Comparison of ENCODE assay signal across 10 cellular contexts in genomic region chr5:88672644-88673493, GRCh38.
DNase-seq lines count a peak whose midpoint lies in the region; ATAC-seq and TF ChIP-seq lines count a peak whose summit lies in the region.
"Had no signal": no experiment of that assay in that cellular context is flagged by ENCODE, and none has a peak within 500 bp of the region (broad histone marks: within the 10 kb centered on the region; RNA-seq: fewer than 3 reads in every experiment).

No MANE protein-coding gene starts in this region.

- peaks cover 2% of the 10 kb centered on the region for H3K9me3 Mint-ChIP-seq in activated naive CD8-positive, alpha-beta T cell treated with anti-CD3 and anti-CD28 coated beads, Interleukin-2, amount 10 ng/mL, durations not matched to agents 7 days and 5 days

- peak overlapping the region; percentile 76 for H3K4me3 Mint-ChIP-seq in activated naive CD8-positive, alpha-beta T cell treated with anti-CD3 and anti-CD28 coated beads, Interleukin-2, amount 10 ng/mL, durations not matched to agents 7 days and 5 days

- H3K4me3 ChIP-seq in HUES48 (ENCODE audit: low read depth, low read length) = peak overlapping the region; percentile 41
- H3K4me3 ChIP-seq in osteoblast (ENCODE audit: insufficient read depth, low read length) = no peak overlapping the region
- H3K4me3 ChIP-seq: suprapubic skin had no signal

- H3K36me3 ChIP-seq in HUES48 (ENCODE audit: control insufficient read depth, insufficient read depth, low read length) (no peaks in the 10 kb centered on the region), osteoblast (ENCODE audit: insufficient read depth, low read length) (no peaks in the 10 kb centered on the region)
- H3K36me3 ChIP-seq: spleen, suprapubic skin had no signal

- H3K27ac ChIP-seq in HUES48 (ENCODE audit: low read depth, low read length) (no peak overlapping the region), osteoblast (ENCODE audit: low read depth, low read length) (no peak overlapping the region)
- H3K27ac ChIP-seq: spleen, suprapubic skin had no signal

- H3K27me3 ChIP-seq in HUES48 (ENCODE audit: control insufficient read depth, insufficient read depth, low read length) (peaks cover 98% of the 10 kb centered on the region), osteoblast (ENCODE audit: insufficient read depth, low read length) (peaks cover 98% of the 10 kb centered on the region)

- H3K27me3 Mint-ChIP-seq in activated naive CD8-positive, alpha-beta T cell treated with anti-CD3 and anti-CD28 coated beads, Interleukin-2, amount 10 ng/mL, durations not matched to agents 7 days and 5 days = peaks cover 90% of the 10 kb centered on the region

- ATAC-seq in activated naive CD8-positive, alpha-beta T cell treated with anti-CD3 and anti-CD28 coated beads, Interleukin-2, amount 10 ng/mL, durations not matched to agents 7 days and 5 days (ENCODE audit: low read depth) = no peak

- POLR2A ChIA-PET in activated naive CD8-positive, alpha-beta T cell treated with anti-CD3 and anti-CD28 coated beads, Interleukin-2, amount 10 ng/mL, durations not matched to agents 7 days and 5 days (lab: Charles Lee) = interaction anchor here (0.7 kb wide), 1 partner anchor 15 kb away, joined by 4 read pairs; no protein-coding TSS in a partner anchor
- POLR2A ChIA-PET in HEK293T (lab: Yijun Ruan, JAX) = interaction anchor here (0.9 kb wide), 1 partner anchor 12 kb away, joined by 3 read pairs; no protein-coding TSS in a partner anchor

- no peak overlapping the region for H3K4me2 ChIP-seq in osteoblast (ENCODE audit: insufficient read depth, low read length)

- H3K36me3 Mint-ChIP-seq in activated naive CD8-positive, alpha-beta T cell treated with anti-CD3 and anti-CD28 coated beads, Interleukin-2, amount 10 ng/mL, durations not matched to agents 7 days and 5 days = peaks cover 3% of the 10 kb centered on the region

- CTCF ChIA-PET in HEK293T (lab: Yijun Ruan, JAX) = no interaction called here

- no peaks in the 10 kb centered on the region for H3K9me3 ChIP-seq in HUES48 (ENCODE audit: control insufficient read depth, insufficient read depth, low read length)
- no peaks in the 10 kb centered on the region for H3K9me3 ChIP-seq in osteoblast (ENCODE audit: low read depth, low read length)
- H3K9me3 ChIP-seq: suprapubic skin had no signal

- H3K4me1 ChIP-seq in HUES48 (ENCODE audit: control insufficient read depth, insufficient read depth, low read length) (peaks cover 66% of the 10 kb centered on the region), osteoblast (ENCODE audit: insufficient read depth, low read length) (no peaks in the 10 kb centered on the region)

- DNase-seq in C1 segment of cervical spinal cord (lab: John Stamatoyannopoulos, UW) (peak in 9 of 14 donors; percentile 63 to 82 (median 77)), inferior parietal cortex (ENCODE audit: extremely low spot score) (peak; percentile 90), osteoblast (ENCODE audit: insufficient read length, low spot score, missing footprints) (no peak), GM19240 (ENCODE audit: insufficient read length, low spot score) (no peak), HEK293T (ENCODE audit: extremely low spot score) (no peak), CD1c-positive myeloid dendritic cell (ENCODE audit: extremely low spot score) (no peak)
- DNase-seq in activated naive CD8-positive, alpha-beta T cell treated with anti-CD3 and anti-CD28 coated beads, Interleukin-2, amount 10 ng/mL, durations not matched to agents 7 days and 5 days = no peak
- DNase-seq: spleen had no signal

- H4K20me1 ChIP-seq in osteoblast (ENCODE audit: insufficient read depth, low read length) = no peaks in the 10 kb centered on the region

- peaks cover 31% of the 10 kb centered on the region for H3K4me1 Mint-ChIP-seq in activated naive CD8-positive, alpha-beta T cell treated with anti-CD3 and anti-CD28 coated beads, Interleukin-2, amount 10 ng/mL, durations not matched to agents 7 days and 5 days

- no peak for TF ChIP-seq CTCF in osteoblast (IDR thresholded peaks at IDR 0.05; ENCODE audit: extremely low read depth, low read depth, low read length)

- no peak overlapping the region for H2AFZ ChIP-seq in osteoblast (ENCODE audit: low read length)

- H3K79me2 ChIP-seq in osteoblast (ENCODE audit: insufficient read depth, low read length) = no peaks in the 10 kb centered on the region

- no peak overlapping the region for H3K9ac ChIP-seq in HUES48 (ENCODE audit: low read depth, low read length)

- peak overlapping the region; percentile 56 for H3K27ac Mint-ChIP-seq in activated naive CD8-positive, alpha-beta T cell treated with anti-CD3 and anti-CD28 coated beads, Interleukin-2, amount 10 ng/mL, durations not matched to agents 7 days and 5 days

TF ChIP-seq in HEK293T, 16 proteins besides CTCF, POLR2A, EP300 and RAD21:
- TF ChIP-seq FOXM1 (IDR thresholded peaks at IDR 0.05; ENCODE audit: borderline replicate concordance) (no peak), PKNOX1 (IDR thresholded peaks at IDR 0.05) (no peak), BHLHE40 (IDR thresholded peaks at IDR 0.05; ENCODE audit: borderline replicate concordance) (no peak), ARNT (IDR thresholded peaks at IDR 0.05) (no peak), HDGF (IDR thresholded peaks at IDR 0.05; ENCODE audit: borderline replicate concordance) (no peak), L3MBTL2 (conservative IDR thresholded peaks at IDR 0.05) (no peak), ZNF384 (IDR thresholded peaks at IDR 0.05) (no peak)
TF ChIP-seq in HEK293T: peak in this region for 0.

Comparison
In these comparisons a context has a peak if more than half of its experiments do, and no peak if none do; other contexts are left out.
1. DNase-seq: peak in C1 segment of cervical spinal cord (9 of 14) and inferior parietal cortex (single experiment); none in activated naive CD8-positive, alpha-beta T cell treated with anti-CD3 and anti-CD28 coated beads, Interleukin-2, amount 10 ng/mL, durations not matched to agents 7 days and 5 days (single experiment), osteoblast (single experiment), GM19240 (single experiment), HEK293T (single experiment) and CD1c-positive myeloid dendritic cell (single experiment).